In the genomic region with DNA sequence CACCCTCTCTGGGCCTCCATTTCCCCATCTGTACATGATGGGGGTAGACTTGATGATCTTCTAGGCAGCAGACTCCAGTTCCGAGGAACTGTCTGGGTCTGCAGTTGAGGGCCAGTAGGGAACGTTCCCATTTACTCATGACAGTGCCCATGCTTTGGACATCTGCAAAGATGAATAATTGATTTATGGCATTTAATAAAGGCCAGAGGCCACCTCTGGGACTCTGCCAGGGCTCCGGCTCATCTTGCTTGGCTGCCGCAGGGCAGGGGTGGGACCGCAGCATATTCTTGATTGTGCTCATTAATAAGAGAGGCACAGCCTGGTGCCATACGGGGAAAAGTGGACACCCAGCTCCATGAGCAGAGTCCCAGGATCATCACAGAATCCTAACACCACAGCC, we compare ENCODE assay signal across 20 cellular contexts. TPM values are rescaled to one million over a fixed set of nuclear protein-coding genes. Genes with fewer than 3 reads are reported as not detected.
"Had no signal": no experiment of that assay in that cellular context is flagged by ENCODE, and none has a peak within 500 bp of the region (broad histone marks: within the 10 kb centered on the region; RNA-seq: fewer than 3 reads in every experiment).

No MANE protein-coding gene starts in this region.

- H3K27me3 ChIP-seq: ascending aorta, brain microvascular endothelial cell, esophagus muscularis mucosa, heart right ventricle, sigmoid colon, upper lobe of left lung had no signal

- ATAC-seq: activated CD4-positive, CD25-positive, alpha-beta regulatory T cell treated with anti-CD3 and anti-CD28 coated beads, Interleukin-2, amount 50 U/mL, for 24 hours; activated CD8-positive, alpha-beta T cell treated with anti-CD3 and anti-CD28 coated beads, Interleukin-2, amount 10 ng/mL, durations not matched to agents 7 days and 5 days; heart right ventricle; left lobe of liver; stimulated activated naive CD8-positive, alpha-beta T cell treated with anti-CD3 and anti-CD28 coated beads, Interleukin-15, Interleukin-2, amounts not matched to agents 100 U/mL and 50 U/mL, for 24 hours had no signal

- H3K27ac Mint-ChIP-seq: activated CD4-positive, alpha-beta T cell treated with anti-CD3 and anti-CD28 coated beads, Interleukin-2, amount 10 ng/mL, durations not matched to agents 7 days and 5 days; activated CD8-positive, alpha-beta T cell treated with anti-CD3 and anti-CD28 coated beads, Interleukin-2, amount 10 ng/mL, durations not matched to agents 7 days and 5 days; activated naive CD4-positive, alpha-beta T cell treated with anti-CD3 and anti-CD28 coated beads, Interleukin-2, amount 50 U/mL, for 24 hours; activated T-helper 1 cell treated with anti-CD3 and anti-CD28 coated beads, Interleukin-12 subunit alpha, Interleukin-12 subunit beta, Interleukin-2, Interleukin-4 antibody, amounts not matched to agents 30 ng/mL and 10 ng/mL and 1 ng/mL, durations not matched to agents 14 hours and 24 hours and 36 hours had no signal

- H3K36me3 Mint-ChIP-seq: activated naive CD4-positive, alpha-beta T cell treated with anti-CD3 and anti-CD28 coated beads, Interleukin-2, amount 50 U/mL, for 24 hours; naive B cell had no signal

- H3K9me3 ChIP-seq: ascending aorta, esophagus muscularis mucosa, heart right ventricle, sigmoid colon, upper lobe of left lung had no signal

- DNase-seq: activated CD4-positive, alpha-beta T cell treated with anti-CD3 and anti-CD28 coated beads, Interleukin-2, amount 10 ng/mL, durations not matched to agents 7 days and 5 days; activated CD8-positive, alpha-beta T cell treated with anti-CD3 and anti-CD28 coated beads, Interleukin-2, amount 10 ng/mL, durations not matched to agents 7 days and 5 days; activated gamma-delta T cell; brain microvascular endothelial cell; central memory CD4-positive, alpha-beta T cell; effector memory CD4-positive, alpha-beta T cell; heart right ventricle; naive B cell; sigmoid colon; stimulated activated CD4-positive, alpha-beta T cell treated with anti-CD3 and anti-CD28 coated beads, Interleukin-4, amount 100 ng/mL, for 24 hours; stimulated activated naive CD8-positive, alpha-beta T cell treated with anti-CD3 and anti-CD28 coated beads, Interleukin-15, Interleukin-2, amounts not matched to agents 100 U/mL and 50 U/mL, for 24 hours; upper lobe of left lung had no signal

- H3K4me1 ChIP-seq: ascending aorta, esophagus muscularis mucosa, sigmoid colon had no signal

- H3K4me3 ChIP-seq: ascending aorta, esophagus muscularis mucosa, heart right ventricle, lung, sigmoid colon, upper lobe of left lung had no signal

- H3K36me3 ChIP-seq: ascending aorta, brain microvascular endothelial cell, esophagus muscularis mucosa, heart right ventricle, sigmoid colon, upper lobe of left lung had no signal

- H3K27ac ChIP-seq: ascending aorta, brain microvascular endothelial cell, esophagus muscularis mucosa, heart right ventricle, sigmoid colon, upper lobe of left lung, VCaP had no signal

- H3K9me3 Mint-ChIP-seq: activated CD4-positive, alpha-beta T cell treated with anti-CD3 and anti-CD28 coated beads, Interleukin-2, amount 10 ng/mL, durations not matched to agents 7 days and 5 days; activated naive CD4-positive, alpha-beta T cell treated with anti-CD3 and anti-CD28 coated beads, Interleukin-2, amount 50 U/mL, for 24 hours; activated T-helper 1 cell treated with anti-CD3 and anti-CD28 coated beads, Interleukin-12 subunit alpha, Interleukin-12 subunit beta, Interleukin-2, Interleukin-4 antibody, amounts not matched to agents 30 ng/mL and 10 ng/mL and 1 ng/mL, durations not matched to agents 14 hours and 24 hours and 36 hours; naive B cell had no signal

- H3K4me3 Mint-ChIP-seq: activated CD4-positive, alpha-beta T cell treated with anti-CD3 and anti-CD28 coated beads, Interleukin-2, amount 10 ng/mL, durations not matched to agents 7 days and 5 days; activated CD8-positive, alpha-beta T cell treated with anti-CD3 and anti-CD28 coated beads, Interleukin-2, amount 10 ng/mL, durations not matched to agents 7 days and 5 days; activated naive CD4-positive, alpha-beta T cell treated with anti-CD3 and anti-CD28 coated beads, Interleukin-2, amount 50 U/mL, for 24 hours; activated T-helper 1 cell treated with anti-CD3 and anti-CD28 coated beads, Interleukin-12 subunit alpha, Interleukin-12 subunit beta, Interleukin-2, Interleukin-4 antibody, amounts not matched to agents 30 ng/mL and 10 ng/mL and 1 ng/mL, durations not matched to agents 14 hours and 24 hours and 36 hours; naive B cell had no signal

- H3K27me3 Mint-ChIP-seq: activated CD4-positive, alpha-beta T cell treated with anti-CD3 and anti-CD28 coated beads, Interleukin-2, amount 10 ng/mL, durations not matched to agents 7 days and 5 days; activated naive CD4-positive, alpha-beta T cell treated with anti-CD3 and anti-CD28 coated beads, Interleukin-2, amount 50 U/mL, for 24 hours had no signal

- H3K4me1 Mint-ChIP-seq: activated CD4-positive, alpha-beta T cell treated with anti-CD3 and anti-CD28 coated beads, Interleukin-2, amount 10 ng/mL, durations not matched to agents 7 days and 5 days; activated naive CD4-positive, alpha-beta T cell treated with anti-CD3 and anti-CD28 coated beads, Interleukin-2, amount 50 U/mL, for 24 hours had no signal

RNA-seq across cellular contexts. Expression of a gene that starts 28.1 kb away (rescaled TPM):
- total RNA-seq: ascending aorta, left lobe of liver had no signal
